In the genomic region with DNA sequence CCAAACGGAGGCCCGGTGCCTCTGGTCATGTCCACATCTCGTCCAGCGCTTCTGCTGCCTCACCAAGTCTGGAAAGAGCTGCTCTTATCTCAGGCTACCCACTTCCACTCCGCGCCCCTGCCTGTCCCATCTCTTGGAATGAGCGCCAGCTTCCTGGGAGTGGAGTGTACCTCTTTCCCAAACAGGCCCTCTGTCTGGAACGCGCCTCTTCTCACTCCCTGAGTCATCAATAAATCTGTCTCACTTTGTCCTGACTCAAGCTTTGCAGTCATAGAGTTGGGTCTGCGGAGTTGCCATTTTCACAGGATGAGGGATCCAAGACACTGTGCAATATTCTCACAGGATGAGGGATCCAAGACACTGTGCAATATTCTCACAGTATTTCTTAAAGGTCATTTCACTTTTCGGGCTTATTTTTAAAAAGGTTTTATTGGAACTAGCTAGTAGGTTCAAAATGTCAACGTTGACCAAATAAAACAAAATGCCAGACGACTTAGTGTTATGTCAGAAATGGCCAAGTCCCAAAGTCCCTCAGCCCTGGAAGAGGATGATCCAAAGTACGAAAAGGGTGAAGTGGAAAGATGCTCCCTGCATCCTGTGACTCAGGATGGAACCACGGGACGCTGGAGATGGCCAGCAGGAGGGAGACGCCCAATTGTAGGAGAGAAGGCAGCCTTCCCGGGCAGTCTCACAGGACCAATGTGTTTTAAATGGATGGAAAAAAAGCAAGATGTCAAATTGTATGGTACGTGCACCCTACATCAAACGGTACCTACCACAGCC, we compare ENCODE assay signal across 15 cellular contexts.
DNase-seq lines count a peak whose midpoint lies in the region; ATAC-seq, FAIRE-seq and TF ChIP-seq lines count a peak whose summit lies in the region.
"Had no signal": no experiment of that assay in that cellular context is flagged by ENCODE, and none has a peak within 500 bp of the region (broad histone marks: within the 10 kb centered on the region; RNA-seq: fewer than 3 reads in every experiment).

No MANE protein-coding gene starts in this region.

- H3K79me2 ChIP-seq in GM12878 (ENCODE audit: control insufficient read depth, insufficient read depth, low read length) = no peaks in the 10 kb centered on the region

- TF ChIP-seq EP300 in GM12878 (IDR thresholded peaks at IDR 0.05; ENCODE audit: borderline replicate concordance in 1 of 2, control insufficient read depth in 1 of 2, low read depth in 2 of 2, low read length in 2 of 2) = no peak

- no peak for FAIRE-seq in GM12878 (lab: Jason Lieb, UNC)

- H3K4me1 ChIP-seq in GM12878 (ENCODE audit: control insufficient read depth, insufficient read depth, low read length) = peaks cover 11% of the 10 kb centered on the region
- H3K4me1 ChIP-seq in lung (ENCODE audit: control insufficient read depth in 2 of 2, insufficient read depth in 2 of 2, low read length in 2 of 2) = peaks cover 0 to 41% of the 10 kb centered on the region in 2 donors
- no peaks in the 10 kb centered on the region for H3K4me1 ChIP-seq in uterus
- no peaks in the 10 kb centered on the region for H3K4me1 ChIP-seq in colonic mucosa

- no peak overlapping the region for H2AFZ ChIP-seq in GM12878 (ENCODE audit: control insufficient read depth, low read depth, low read length)

- TF ChIP-seq RAD21 in GM12878 (IDR thresholded peaks at IDR 0.05; ENCODE audit: insufficient read depth, low read depth, low read length) = no peak

- TF ChIP-seq POLR2A in GM12878 (IDR thresholded peaks at IDR 0.05; ENCODE audit: low read depth, low read length) (no peak), uterus (IDR thresholded peaks at IDR 0.05) (no peak)

- H3K4me2 ChIP-seq in GM12878 (ENCODE audit: control insufficient read depth, insufficient read depth) = no peak overlapping the region

- BruUV-seq in GM12878 (replicated peaks; lab: Mats Ljungman, UMichigan) = no TSS peak

- intact Hi-C loops in left cardiac atrium (cut with DNase I) = no loop called here
- intact Hi-C loops in Right ventricle myocardium superior (cut with DNase I) = loop anchor here (10.0 kb wide), 1 partner anchor 74 kb away; no protein-coding TSS in a partner anchor
- intact Hi-C loops in GM12878 (cut with micrococcal nuclease; ENCODE audit: unreplicated experiment) = no loop called here
- intact Hi-C loops in uterus (cut with DNase I; ENCODE audit: low total_unique reads) = no loop called here
- intact Hi-C loops in colonic mucosa (cut with DNase I) = no loop called here

- ATAC-seq in left cardiac atrium (peak in 1 of 2 donors; percentile 14), Right ventricle myocardium superior (ENCODE audit: poor library complexity) (no peak), GM12878 (no peak), lung (ENCODE audit: insufficient read depth, low FRiP score) (no peak), GM19467 (IDR thresholded peaks at IDR 0.05; ENCODE audit: unreplicated experiment) (no peak)
- ATAC-seq: naive thymus-derived CD8-positive, alpha-beta T cell had no signal

- peak; percentile 72 for DNase-seq in left cardiac atrium
- DNase-seq in Right ventricle myocardium superior = no peak
- DNase-seq in GM12878 (ENCODE audit: low read depth, low spot score) = no peak
- no peak for DNase-seq in lung (ENCODE audit: low spot score)
- peak; percentile 70 for DNase-seq in uterus
- DNase-seq in colonic mucosa = no peak
- no peak for DNase-seq in stimulated activated CD4-positive, alpha-beta T cell treated with anti-CD3 and anti-CD28 coated beads, Interleukin-12 subunit alpha, Interleukin-12 subunit beta, amount 100 ng/mL, for 4 hours
- DNase-seq: BE2C; dermis blood vessel endothelial cell; GF-D8; naive thymus-derived CD8-positive, alpha-beta T cell; NCI-H1417; stimulated activated CD4-positive, alpha-beta T cell treated with anti-CD3 and anti-CD28 coated beads, Interleukin-2, amount 100 ng/mL, for 24 hours had no signal

- POLR2A ChIA-PET in GM12878 (lab: Charles Lee) = interaction anchor here (1.3 kb wide), 1 partner anchor 11 kb away, joined by 4 read pairs; no protein-coding TSS in a partner anchor

- H3K9me3 ChIP-seq in GM12878 (replicated peaks; ENCODE audit: control insufficient read depth, insufficient read depth, low read length) = peaks cover 10% of the 10 kb centered on the region
- peaks cover 0 to 2% of the 10 kb centered on the region in 2 donors for H3K9me3 ChIP-seq in lung (ENCODE audit: control insufficient read depth in 2 of 2, insufficient read depth in 1 of 2, low read length in 1 of 2)
- H3K9me3 ChIP-seq in uterus = peaks cover 0 to 10% of the 10 kb centered on the region in 2 donors
- peaks cover 5% of the 10 kb centered on the region for H3K9me3 ChIP-seq in colonic mucosa

- SMC1A ChIA-PET in GM12878 (lab: Charles Lee; ENCODE audit: uncharacterized antibody, unreplicated experiment) = interaction anchor here (0.6 kb wide), 1 partner anchor 74 kb away, joined by 3 read pairs; no protein-coding TSS in a partner anchor

- no peaks in the 10 kb centered on the region for H3K27me3 ChIP-seq in GM12878 (replicated peaks in 1 of 2; ENCODE audit: control insufficient read depth in 2 of 2, insufficient read depth in 2 of 2, low read length in 1 of 2)
- H3K27me3 ChIP-seq in lung (ENCODE audit: control insufficient read depth, insufficient read depth) = no peaks in the 10 kb centered on the region
- H3K27me3 ChIP-seq in uterus = no peaks in the 10 kb centered on the region
- no peaks in the 10 kb centered on the region for H3K27me3 ChIP-seq in colonic mucosa
- H3K27me3 ChIP-seq: BE2C had no signal

- in situ Hi-C loops in GM12878 (cut with MboI) = no loop called here

- CTCF ChIA-PET in GM12878 (lab: Yijun Ruan, JAX) = interaction anchor here (1.2 kb wide), 1 partner anchor 104 kb away, joined by 3 read pairs; no protein-coding TSS in a partner anchor

- WGBS in GM12878 (ENCODE audit: insufficient coverage, insufficient replicate concordance, low lambda C conversion rate, missing lambda C conversion rate) = 85% methylated on average over 20 of the region's 20 CpGs
- 80 to 87% methylated on average over 20 of the region's 20 CpGs for WGBS in lung, 2 donors

- H4K20me1 ChIP-seq in GM12878 (ENCODE audit: control insufficient read depth, insufficient read depth) = no peaks in the 10 kb centered on the region

- RAD21 ChIA-PET in GM12878 (lab: Charles Lee; ENCODE audit: unreplicated experiment) = interaction anchor here (1.3 kb wide), 1 partner anchor 81 kb away, joined by 3 read pairs; a partner anchor contains a TSS

- H3K27ac ChIP-seq in GM12878 (ENCODE audit: control insufficient read depth, insufficient read depth) = no peak overlapping the region
- peak overlapping the region; percentile 11 to 53 for H3K27ac ChIP-seq in lung (ENCODE audit: low read depth in 1 of 2, low read length in 1 of 2)
- peak overlapping the region; percentile 46 to 48 for H3K27ac ChIP-seq in uterus
- H3K27ac ChIP-seq in colonic mucosa = no peak overlapping the region
- H3K27ac ChIP-seq: VCaP had no signal

- H3K4me3 ChIP-seq in GM12878 (no peak overlapping the region), lung (no peak overlapping the region), uterus (no peak overlapping the region), colonic mucosa (no peak overlapping the region)

- H3K36me3 ChIP-seq in GM12878 (ENCODE audit: control insufficient read depth in 2 of 2, insufficient read depth in 2 of 2, low read length in 1 of 2) = peaks cover 0 to 2% of the 10 kb centered on the region in 2 experiments
- H3K36me3 ChIP-seq in lung (ENCODE audit: control insufficient read depth in 2 of 2, insufficient read depth in 2 of 2, low read length in 2 of 2) = peaks cover 2 to 4% of the 10 kb centered on the region in 2 donors
- no peaks in the 10 kb centered on the region for H3K36me3 ChIP-seq in uterus
- H3K36me3 ChIP-seq in colonic mucosa = no peaks in the 10 kb centered on the region

- no peak overlapping the region for H3K9ac ChIP-seq in GM12878 (ENCODE audit: control insufficient read depth, insufficient read depth, low read length)
- no peak overlapping the region for H3K9ac ChIP-seq in colonic mucosa (ENCODE audit: low read depth in 2 of 2, low read length in 2 of 2)

- TF ChIP-seq CTCF in GM12878 (IDR thresholded peaks at IDR 0.05 in 2 of 3, conservative IDR thresholded peaks at IDR 0.05 in 1 of 3; ENCODE audit: control insufficient read depth in 2 of 3, extremely low read depth in 1 of 3, insufficient read depth in 1 of 3, low read depth in 3 of 3, low read length in 3 of 3) = no peak
- no peak for TF ChIP-seq CTCF in lung (IDR thresholded peaks at IDR 0.05; ENCODE audit: control extremely low read depth, extremely low read depth)
- no peak for TF ChIP-seq CTCF in uterus (IDR thresholded peaks at IDR 0.05)
- no peak for TF ChIP-seq CTCF in colonic mucosa (IDR thresholded peaks at IDR 0.05)

TF ChIP-seq in GM12878, 131 proteins besides CTCF, POLR2A, EP300 and RAD21 (continues in another document):
- TF ChIP-seq, protein P1, sequence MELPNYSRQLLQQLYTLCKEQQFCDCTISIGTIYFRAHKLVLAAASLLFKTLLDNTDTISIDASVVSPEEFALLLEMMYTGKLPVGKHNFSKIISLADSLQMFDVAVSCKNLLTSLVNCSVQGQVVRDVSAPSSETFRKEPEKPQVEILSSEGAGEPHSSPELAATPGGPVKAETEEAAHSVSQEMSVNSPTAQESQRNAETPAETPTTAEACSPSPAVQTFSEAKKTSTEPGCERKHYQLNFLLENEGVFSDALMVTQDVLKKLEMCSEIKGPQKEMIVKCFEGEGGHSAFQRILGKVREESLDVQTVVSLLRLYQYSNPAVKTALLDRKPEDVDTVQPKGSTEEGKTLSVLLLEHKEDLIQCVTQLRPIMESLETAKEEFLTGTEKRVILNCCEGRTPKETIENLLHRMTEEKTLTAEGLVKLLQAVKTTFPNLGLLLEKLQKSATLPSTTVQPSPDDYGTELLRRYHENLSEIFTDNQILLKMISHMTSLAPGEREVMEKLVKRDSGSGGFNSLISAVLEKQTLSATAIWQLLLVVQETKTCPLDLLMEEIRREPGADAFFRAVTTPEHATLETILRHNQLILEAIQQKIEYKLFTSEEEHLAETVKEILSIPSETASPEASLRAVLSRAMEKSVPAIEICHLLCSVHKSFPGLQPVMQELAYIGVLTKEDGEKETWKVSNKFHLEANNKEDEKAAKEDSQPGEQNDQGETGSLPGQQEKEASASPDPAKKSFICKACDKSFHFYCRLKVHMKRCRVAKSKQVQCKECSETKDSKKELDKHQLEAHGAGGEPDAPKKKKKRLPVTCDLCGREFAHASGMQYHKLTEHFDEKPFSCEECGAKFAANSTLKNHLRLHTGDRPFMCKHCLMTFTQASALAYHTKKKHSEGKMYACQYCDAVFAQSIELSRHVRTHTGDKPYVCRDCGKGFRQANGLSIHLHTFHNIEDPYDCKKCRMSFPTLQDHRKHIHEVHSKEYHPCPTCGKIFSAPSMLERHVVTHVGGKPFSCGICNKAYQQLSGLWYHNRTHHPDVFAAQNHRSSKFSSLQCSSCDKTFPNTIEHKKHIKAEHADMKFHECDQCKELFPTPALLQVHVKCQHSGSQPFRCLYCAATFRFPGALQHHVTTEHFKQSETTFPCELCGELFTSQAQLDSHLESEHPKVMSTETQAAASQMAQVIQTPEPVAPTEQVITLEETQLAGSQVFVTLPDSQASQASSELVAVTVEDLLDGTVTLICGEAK (IDR thresholded peaks at IDR 0.05; ENCODE audit: borderline replicate concordance) = no peak
- 0 out of 2 replicates have a peak, but pooled peaks have one; percentile 23 for TF ChIP-seq TCF3 (IDR thresholded peaks at IDR 0.05; ENCODE audit: borderline replicate concordance, insufficient read depth, low read depth, low read length)

Comparison
In these comparisons a context has a peak if more than half of its experiments do, and no peak if none do; other contexts are left out.
1. DNase-seq: peak in left cardiac atrium (single experiment) and uterus (2 of 2); none in Right ventricle myocardium superior (single experiment), GM12878 (single experiment), lung (single experiment), colonic mucosa (single experiment) and stimulated activated CD4-positive, alpha-beta T cell treated with anti-CD3 and anti-CD28 coated beads, Interleukin-12 subunit alpha, Interleukin-12 subunit beta, amount 100 ng/mL, for 4 hours (single experiment).
2. H3K27ac ChIP-seq: peak in lung (2 of 2) and uterus (2 of 2); none in GM12878 (single experiment) and colonic mucosa (single experiment).